25 cellular contexts compared by ENCODE assay signal in the genomic region with DNA sequence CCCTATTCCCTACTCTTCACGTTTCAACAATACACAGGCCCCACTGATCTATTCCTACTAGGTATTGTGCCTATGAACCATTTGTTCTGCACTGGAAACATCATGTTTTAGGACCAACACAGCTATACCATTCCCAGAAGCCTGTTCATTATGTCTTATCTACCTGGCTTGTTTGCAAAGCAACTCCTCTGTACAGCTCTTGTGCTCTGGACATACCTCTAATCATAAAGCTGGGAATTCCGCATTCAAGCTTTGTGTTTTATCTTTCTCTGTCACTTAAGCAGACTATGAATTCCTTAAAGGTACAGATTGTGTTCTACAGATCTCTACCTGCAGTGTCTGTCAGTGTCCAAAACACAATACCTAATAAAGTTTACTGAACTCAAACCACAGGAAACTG.
"Had no signal": no experiment of that assay in that cellular context is flagged by ENCODE, and none has a peak within 500 bp of the region (broad histone marks: within the 10 kb centered on the region; RNA-seq: fewer than 3 reads in every experiment).

No MANE protein-coding gene starts in this region.

- ATAC-seq: activated CD4-positive, alpha-beta T cell treated with anti-CD3 and anti-CD28 coated beads for 36 hours; activated naive CD4-positive, alpha-beta T cell treated with anti-CD3 and anti-CD28 coated beads, Interleukin-2, amount 50 U/mL, for 72 hours; heart right ventricle had no signal

- H3K27me3 ChIP-seq: esophagus squamous epithelium, heart right ventricle, right atrium auricular region, suprapubic skin, tibial artery had no signal

- H3K4me3 Mint-ChIP-seq: activated CD4-positive, alpha-beta T cell treated with anti-CD3 and anti-CD28 coated beads for 36 hours; central memory CD8-positive, alpha-beta T cell; naive B cell; T-helper 2 cell treated with Interferon-gamma antibody and Interleukin-4, amounts not matched to agents 5 μg/mL and 100 μg/mL, for 36 hours had no signal

- H3K27me3 Mint-ChIP-seq: activated CD4-positive, alpha-beta T cell treated with anti-CD3 and anti-CD28 coated beads for 36 hours; central memory CD8-positive, alpha-beta T cell; naive B cell had no signal

- H3K4me2 ChIP-seq: smooth muscle cell had no signal

- H3K27ac Mint-ChIP-seq: T-helper 2 cell treated with Interferon-gamma antibody and Interleukin-4, amounts not matched to agents 5 μg/mL and 100 μg/mL, for 36 hours had no signal

- H3K4me3 ChIP-seq: esophagus squamous epithelium, heart right ventricle, left ventricle myocardium inferior, lung, right atrium auricular region, smooth muscle cell, suprapubic skin, tibial artery had no signal

- DNase-seq: activated CD4-positive, alpha-beta T cell treated with anti-CD3 and anti-CD28 coated beads for 36 hours; activated CD4-positive, CD25-positive, alpha-beta regulatory T cell; activated CD8-positive, alpha-beta memory T cell treated with anti-CD3 and anti-CD28 coated beads for 24 hours; activated gamma-delta T cell treated with Interleukin-2 at 50 U/mL for 16 hours; dermis blood vessel endothelial cell; effector CD4-positive, alpha-beta T cell; esophagus squamous epithelium; foreskin melanocyte; heart right ventricle; left ventricle myocardium inferior; naive B cell; nucleus accumbens; stimulated activated CD4-positive, alpha-beta T cell treated with anti-CD3 and anti-CD28 coated beads, Interleukin-2, amount 100 ng/mL, for 24 hours; stimulated activated naive CD4-positive, alpha-beta T cell; T-helper 1 cell; tibial artery had no signal

- H3K9me3 Mint-ChIP-seq: activated naive CD4-positive, alpha-beta T cell treated with anti-CD3 and anti-CD28 coated beads, Interleukin-2, amount 50 U/mL, for 72 hours; central memory CD8-positive, alpha-beta T cell; naive B cell; T-helper 2 cell treated with Interferon-gamma antibody and Interleukin-4, amounts not matched to agents 5 μg/mL and 100 μg/mL, for 36 hours had no signal

- H3K79me2 ChIP-seq: parathyroid adenoma had no signal

- H3K4me1 ChIP-seq: heart right ventricle, left ventricle myocardium inferior, parathyroid adenoma, right atrium auricular region, suprapubic skin, tibial artery had no signal

- H3K27ac ChIP-seq: epithelial cell of prostate, esophagus squamous epithelium, heart right ventricle, left ventricle myocardium inferior, parathyroid adenoma, right atrium auricular region, suprapubic skin, tibial artery had no signal

- H3K9ac ChIP-seq: parathyroid adenoma had no signal

- H3K4me1 Mint-ChIP-seq: central memory CD8-positive, alpha-beta T cell had no signal
